ENCODE assay signal across 15 cellular contexts in genomic region chr12:58648151-58648550, GRCh38.
A peak's percentile ranks its signal among the peaks of the same experiment; 100 is the strongest.
DNase-seq lines count a peak whose midpoint lies in the region; ATAC-seq and TF ChIP-seq lines count a peak whose summit lies in the region.
"Had no signal": no experiment of that assay in that cellular context is flagged by ENCODE, and none has a peak within 500 bp of the region (broad histone marks: within the 10 kb centered on the region; RNA-seq: fewer than 3 reads in every experiment).

No MANE protein-coding gene starts in this region.

- CTCF ChIA-PET in PC-9 (lab: Charles Lee): no interaction called here

- POLR2A ChIA-PET in PC-9 (lab: Charles Lee; ENCODE audit: unreplicated experiment): no interaction called here

- intact Hi-C loops in ascending aorta (cut with DNase I): no loop called here
- intact Hi-C loops in PC-9 (cut with micrococcal nuclease; ENCODE audit: unreplicated experiment): no loop called here

- H3K9me2 ChIP-seq in PC-9 (ENCODE audit: insufficient read depth): no peaks in the 10 kb centered on the region

- no TSS peak for BruUV-seq in PC-9 (replicated peaks; lab: Mats Ljungman, UMichigan)

- no peak overlapping the region for H2AFZ ChIP-seq in PC-9

- H3K4me3 ChIP-seq in ascending aorta (peak overlapping the region; percentile 20 to 32), thoracic aorta (peak overlapping the region; percentile 34), PC-9 (no peak overlapping the region), BE2C (ENCODE audit: low read depth, low read length) (no peak overlapping the region)
- H3K4me3 ChIP-seq: BLaER1 had no signal

- H3K4me1 ChIP-seq in ascending aorta (no peaks in the 10 kb centered on the region), thoracic aorta (ENCODE audit: control insufficient read depth in 1 of 2, low read depth in 2 of 2) (peaks cover 2 to 24% of the 10 kb centered on the region in 2 donors), PC-9 (replicated peaks; ENCODE audit: insufficient read depth) (no peaks in the 10 kb centered on the region), BE2C (no peaks in the 10 kb centered on the region)
- H3K4me1 ChIP-seq: BLaER1 had no signal

- ATAC-seq in thoracic aorta (ENCODE audit: insufficient number of reproducible peaks, low FRiP score, low read depth): no peak

- H3K27me3 ChIP-seq in ascending aorta (no peaks in the 10 kb centered on the region), thoracic aorta (replicated peaks; ENCODE audit: insufficient read depth) (no peaks in the 10 kb centered on the region), PC-9 (ENCODE audit: insufficient read depth, low read depth) (no peaks in the 10 kb centered on the region), BE2C (no peaks in the 10 kb centered on the region)
- H3K27me3 ChIP-seq: BLaER1 had no signal

- H3K27ac ChIP-seq in ascending aorta (no peak overlapping the region), thoracic aorta (peak overlapping the region in 1 of 2 donors; percentile 11), PC-9 (no peak overlapping the region)
- H3K27ac ChIP-seq: 22Rv1, BLaER1, RWPE1 had no signal

- no peaks in the 10 kb centered on the region for H3K36me3 ChIP-seq in ascending aorta
- H3K36me3 ChIP-seq in thoracic aorta: no peaks in the 10 kb centered on the region
- no peaks in the 10 kb centered on the region for H3K36me3 ChIP-seq in PC-9 (ENCODE audit: low read depth)
- H3K36me3 ChIP-seq in BE2C: no peaks in the 10 kb centered on the region
- H3K36me3 ChIP-seq: BLaER1 had no signal

- peak; percentile 57 for DNase-seq in DMS 273 (lab: John Stamatoyannopoulos, UW; ENCODE audit: unreplicated experiment)
- no peak for DNase-seq in DMS 273 treated with DMSO at 0.1 percent for 48 hours (lab: John Stamatoyannopoulos, UW)
- no peak for DNase-seq in ascending aorta (ENCODE audit: low spot score in 2 of 2)
- peak; percentile 38 for DNase-seq in fibroblast of peridontal ligament (ENCODE audit: extremely low read depth)
- no peak for DNase-seq in thoracic aorta (ENCODE audit: low spot score)
- DNase-seq in PC-9: no peak
- DNase-seq in BE2C: no peak
- no peak for DNase-seq in HK-2 (ENCODE audit: unreplicated experiment)
- DNase-seq: H7, Karpas-422, NCI-H187, OCI-M1 had no signal

- no peaks in the 10 kb centered on the region for H3K9me3 ChIP-seq in ascending aorta
- H3K9me3 ChIP-seq in thoracic aorta: no peaks in the 10 kb centered on the region
- no peaks in the 10 kb centered on the region for H3K9me3 ChIP-seq in PC-9 (ENCODE audit: insufficient read depth, low read depth)
- no peaks in the 10 kb centered on the region for H3K9me3 ChIP-seq in BE2C
- H3K9me3 ChIP-seq: BLaER1 had no signal

- no peak overlapping the region for H3K4me2 ChIP-seq in PC-9
- H3K4me2 ChIP-seq: BLaER1 had no signal

- no peaks in the 10 kb centered on the region for H3K79me2 ChIP-seq in PC-9 (ENCODE audit: low read depth)

- TF ChIP-seq CTCF in ascending aorta (IDR thresholded peaks at IDR 0.05) (no peak), thoracic aorta (IDR thresholded peaks at IDR 0.05) (no peak), PC-9 (conservative IDR thresholded peaks at IDR 0.05) (no peak), BE2C (IDR thresholded peaks at IDR 0.05; ENCODE audit: low read depth, low read length) (no peak)

- H3F3A ChIP-seq in PC-9 (ENCODE audit: insufficient read depth, low read depth): no peaks in the 10 kb centered on the region

- no peaks in the 10 kb centered on the region for H4K20me1 ChIP-seq in PC-9 (ENCODE audit: insufficient read depth)
- H4K20me1 ChIP-seq: BLaER1 had no signal

Comparison
In these comparisons a context has a peak if more than half of its experiments do, and no peak if none do; other contexts are left out.
1. DNase-seq: peak in DMS 273 (single experiment) and fibroblast of peridontal ligament (single experiment); none in DMS 273 treated with DMSO at 0.1 percent for 48 hours (single experiment), ascending aorta (0 of 2), thoracic aorta (single experiment), PC-9 (0 of 2), BE2C (single experiment) and HK-2 (single experiment).
2. H3K4me3 ChIP-seq: peak in ascending aorta (2 of 2) and thoracic aorta (single experiment); none in PC-9 (single experiment) and BE2C (single experiment).